In the genomic region with DNA sequence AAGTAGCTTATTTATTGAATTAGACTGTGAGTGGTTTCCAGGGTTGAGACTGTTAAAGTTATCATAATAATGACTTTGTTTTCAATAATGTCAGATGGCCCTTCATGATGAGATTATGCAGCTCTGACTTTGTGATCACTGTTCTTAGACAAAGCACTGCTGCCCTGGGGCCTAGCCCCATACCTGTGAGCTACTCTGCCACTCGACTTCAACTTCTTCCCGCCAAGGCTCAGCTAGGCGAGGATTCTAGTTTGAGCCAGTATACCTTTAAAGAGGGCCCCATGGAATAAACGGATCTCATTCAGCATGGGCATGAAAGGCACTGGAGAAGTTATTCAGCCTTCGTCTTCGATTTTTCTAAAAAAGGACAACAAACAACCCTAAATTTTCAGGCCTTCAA, we compare ENCODE assay signal across 27 cellular contexts. TPM values are rescaled to one million over a fixed set of nuclear protein-coding genes. Genes with fewer than 3 reads are reported as not detected.
"Had no signal": no experiment of that assay in that cellular context is flagged by ENCODE, and none has a peak within 500 bp of the region (broad histone marks: within the 10 kb centered on the region; RNA-seq: fewer than 3 reads in every experiment).

No MANE protein-coding gene starts in this region.

- H3K9me3 ChIP-seq: suprapubic skin, testis, thoracic aorta, thyroid gland, transverse colon, upper lobe of right lung, uterus, vagina had no signal

- H3K27ac ChIP-seq: stomach, suprapubic skin, testis, thoracic aorta, thyroid gland, tibial artery, tibial nerve, transverse colon, upper lobe of left lung, upper lobe of right lung, uterus, vagina had no signal

- DNase-seq: stimulated activated CD4-positive, alpha-beta T cell treated with anti-CD3 and anti-CD28 coated beads, Interleukin-2, amount 100 ng/mL, for 48 hours; stimulated activated CD4-positive, alpha-beta T cell treated with anti-CD3 and anti-CD28 coated beads, Interleukin-4, amount 100 ng/mL, for 1 hour; stimulated activated CD4-positive, alpha-beta T cell treated with anti-CD3 and anti-CD28 coated beads, Interleukin-4, amount 100 ng/mL, for 24 hours; stimulated activated CD4-positive, alpha-beta T cell treated with anti-CD3 and anti-CD28 coated beads, Interleukin-4, amount 100 ng/mL, for 4 hours; stimulated activated CD8-positive, alpha-beta memory T cell treated with anti-CD3 and anti-CD28 coated beads, Interleukin-4, amount 100 ng/mL, for 48 hours; stimulated activated naive B cell treated with anti-CD40 and anti-IgM and Interleukin-4, amounts not matched to agents 10 μg/mL and 1 μg/mL and 100 μg/mL, for 72 hours; stimulated activated naive CD4-positive, alpha-beta T cell; stimulated activated naive CD4-positive, alpha-beta T cell treated with Interleukin-2 at 50 U/mL for 16 hours; stimulated activated naive CD8-positive, alpha-beta T cell treated with anti-CD3 and anti-CD28 coated beads, Interleukin-15, amount 100 ng/mL, for 72 hours; stimulated activated naive CD8-positive, alpha-beta T cell treated with anti-CD3 and anti-CD28 coated beads, Interleukin-15, Interleukin-2, amounts not matched to agents 100 U/mL and 50 U/mL, for 24 hours; stomach; substantia nigra; testis; thyroid gland; tibial artery; transverse colon; trophoblast cell; upper lobe of left lung; upper lobe of right lung; uterus had no signal

- H3K36me3 ChIP-seq: stomach, suprapubic skin, thoracic aorta, thyroid gland, tibial artery, tibial nerve, transverse colon, upper lobe of left lung, upper lobe of right lung, uterus, vagina had no signal

- H3K4me1 ChIP-seq: stomach, suprapubic skin, testis, thyroid gland, tibial artery, tibial nerve, transverse colon, uterus, vagina had no signal

- H3K27me3 ChIP-seq: stomach, suprapubic skin, testis, thyroid gland, tibial artery, tibial nerve, transverse colon, upper lobe of left lung, upper lobe of right lung, uterus, vagina had no signal

- H3K4me3 ChIP-seq: stomach, suprapubic skin, testis, thoracic aorta, thyroid gland, tibial artery, tibial nerve, transverse colon, upper lobe of left lung, upper lobe of right lung, uterus, vagina had no signal

- FAIRE-seq: urothelium cell line had no signal

RNA-seq across cellular contexts. Expression of a gene that starts 45.0 kb away (rescaled TPM):
- total RNA-seq: suprapubic skin, thoracic aorta, tibial nerve, upper lobe of left lung, upper lobe of right lung, ureter, urinary bladder, uterus, vagina had no signal
